ENCODE assay signal across 17 cellular contexts in the genomic region with DNA sequence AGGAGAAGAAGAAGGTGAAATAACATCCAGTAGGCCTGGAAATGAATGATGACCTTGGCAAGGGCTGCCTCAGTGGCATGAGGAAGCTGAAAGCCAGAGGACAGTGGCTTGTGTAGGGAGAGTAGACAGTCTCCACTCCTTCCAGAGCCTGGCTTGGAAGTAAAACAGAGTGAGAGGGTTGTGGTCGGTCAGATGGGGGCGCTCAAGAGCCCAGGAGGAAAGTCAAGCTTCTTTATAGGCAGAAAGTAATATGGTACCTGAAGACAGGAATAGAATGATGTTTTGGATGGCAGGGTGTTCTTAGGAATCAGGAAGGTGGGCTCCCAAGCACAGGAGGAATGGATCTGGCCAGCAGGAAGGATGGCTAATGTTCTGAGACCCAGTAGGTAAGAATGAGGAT.
DNase-seq lines count a peak whose midpoint lies in the region; ATAC-seq and TF ChIP-seq lines count a peak whose summit lies in the region.
"Had no signal": no experiment of that assay in that cellular context is flagged by ENCODE, and none has a peak within 500 bp of the region (broad histone marks: within the 10 kb centered on the region; RNA-seq: fewer than 3 reads in every experiment).

No MANE protein-coding gene starts in this region.

- peaks cover 16% of the 10 kb centered on the region for H3K4me1 Mint-ChIP-seq in activated CD4-positive, alpha-beta memory T cell treated with anti-CD3 and anti-CD28 coated beads for 36 hours (ENCODE audit: low read depth)
- H3K4me1 Mint-ChIP-seq in activated CD4-positive, alpha-beta memory T cell treated with anti-CD3 and anti-CD28 coated beads, Interleukin-2, amount 10 ng/mL, durations not matched to agents 7 days and 5 days = peaks cover 9% of the 10 kb centered on the region

- H3K27ac Mint-ChIP-seq in activated CD4-positive, alpha-beta memory T cell treated with anti-CD3 and anti-CD28 coated beads for 36 hours = no peak overlapping the region
- no peak overlapping the region for H3K27ac Mint-ChIP-seq in activated CD4-positive, alpha-beta memory T cell treated with anti-CD3 and anti-CD28 coated beads, Interleukin-2, amount 10 ng/mL, durations not matched to agents 7 days and 5 days
- H3K27ac Mint-ChIP-seq: CD4-positive, alpha-beta T cell had no signal

- intact Hi-C loops in activated CD4-positive, alpha-beta memory T cell treated with anti-CD3 and anti-CD28 coated beads for 36 hours (cut with micrococcal nuclease) = no loop called here

- TF ChIP-seq CTCF in epithelial cell of esophagus (IDR thresholded peaks at IDR 0.05; ENCODE audit: insufficient read depth, low read depth, low read length, missing control alignments) = peak; percentile 17

- POLR2A ChIA-PET in activated CD4-positive, alpha-beta memory T cell treated with anti-CD3 and anti-CD28 coated beads for 36 hours (lab: Charles Lee) = no interaction called here
- POLR2A ChIA-PET in activated CD4-positive, alpha-beta memory T cell treated with anti-CD3 and anti-CD28 coated beads, Interleukin-2, amount 10 ng/mL, durations not matched to agents 7 days and 5 days (lab: Charles Lee) = no interaction called here

- H3K4me3 ChIP-seq in epithelial cell of esophagus (ENCODE audit: low read length) = no peak overlapping the region
- H3K4me3 ChIP-seq: PC-9 had no signal

- H3K4me3 Mint-ChIP-seq in activated CD4-positive, alpha-beta memory T cell treated with anti-CD3 and anti-CD28 coated beads for 36 hours = no peak overlapping the region
- no peak overlapping the region for H3K4me3 Mint-ChIP-seq in activated CD4-positive, alpha-beta memory T cell treated with anti-CD3 and anti-CD28 coated beads, Interleukin-2, amount 10 ng/mL, durations not matched to agents 7 days and 5 days
- H3K4me3 Mint-ChIP-seq: CD4-positive, alpha-beta T cell had no signal

- H3K36me3 Mint-ChIP-seq in activated CD4-positive, alpha-beta memory T cell treated with anti-CD3 and anti-CD28 coated beads for 36 hours = no peaks in the 10 kb centered on the region
- H3K36me3 Mint-ChIP-seq in activated CD4-positive, alpha-beta memory T cell treated with anti-CD3 and anti-CD28 coated beads, Interleukin-2, amount 10 ng/mL, durations not matched to agents 7 days and 5 days (ENCODE audit: low read depth) = no peaks in the 10 kb centered on the region

- DNase-seq in activated CD4-positive, alpha-beta memory T cell treated with anti-CD3 and anti-CD28 coated beads for 36 hours = peak; percentile 14
- no peak for DNase-seq in activated CD4-positive, alpha-beta memory T cell treated with anti-CD3 and anti-CD28 coated beads, Interleukin-2, amount 10 ng/mL, durations not matched to agents 7 days and 5 days
- peak; percentile 52 for DNase-seq in NCI-H748 (lab: John Stamatoyannopoulos, UW; ENCODE audit: unreplicated experiment)
- peak; percentile 18 for DNase-seq in epithelial cell of esophagus (ENCODE audit: low read depth)
- DNase-seq: Caco-2; CD4-positive, alpha-beta T cell; GF-D8; H7; NCI-H1092 treated with DMSO at 0.1 percent for 48 hours; NCI-H146; NCI-H2029 treated with DMSO at 0.1 percent for 48 hours; PC-9; SIG-M5 had no signal

- ATAC-seq in HG02870 (IDR thresholded peaks at IDR 0.05; ENCODE audit: unreplicated experiment) (no peak), GM19452 (IDR thresholded peaks at IDR 0.05; ENCODE audit: unreplicated experiment) (no peak), GM18520 (IDR thresholded peaks at IDR 0.05; ENCODE audit: unreplicated experiment) (no peak)
- ATAC-seq: SK-N-SH treated with all-trans-retinoic acid at 6 μM for 48 hours had no signal

- H3K27me3 Mint-ChIP-seq in activated CD4-positive, alpha-beta memory T cell treated with anti-CD3 and anti-CD28 coated beads for 36 hours = peaks cover 23% of the 10 kb centered on the region
- peaks cover 19% of the 10 kb centered on the region for H3K27me3 Mint-ChIP-seq in activated CD4-positive, alpha-beta memory T cell treated with anti-CD3 and anti-CD28 coated beads, Interleukin-2, amount 10 ng/mL, durations not matched to agents 7 days and 5 days

- CTCF ChIA-PET in activated CD4-positive, alpha-beta memory T cell treated with anti-CD3 and anti-CD28 coated beads for 36 hours (lab: Charles Lee) = no interaction called here
- CTCF ChIA-PET in activated CD4-positive, alpha-beta memory T cell treated with anti-CD3 and anti-CD28 coated beads, Interleukin-2, amount 10 ng/mL, durations not matched to agents 7 days and 5 days (lab: Charles Lee) = interaction anchor here (0.6 kb wide), 1 partner anchor 26 kb away, joined by 4 read pairs; no protein-coding TSS in a partner anchor

- H3K9me3 Mint-ChIP-seq in activated CD4-positive, alpha-beta memory T cell treated with anti-CD3 and anti-CD28 coated beads for 36 hours = no peaks in the 10 kb centered on the region
- H3K9me3 Mint-ChIP-seq in activated CD4-positive, alpha-beta memory T cell treated with anti-CD3 and anti-CD28 coated beads, Interleukin-2, amount 10 ng/mL, durations not matched to agents 7 days and 5 days = no peaks in the 10 kb centered on the region
- H3K9me3 Mint-ChIP-seq: CD4-positive, alpha-beta T cell had no signal
